ENCODE assay signal across 24 cellular contexts in genomic region chr2:197931661-197932312, GRCh38.
DNase-seq lines count a peak whose midpoint lies in the region; ATAC-seq and TF ChIP-seq lines count a peak whose summit lies in the region.
"Had no signal": no experiment of that assay in that cellular context is flagged by ENCODE, and none has a peak within 500 bp of the region (broad histone marks: within the 10 kb centered on the region; RNA-seq: fewer than 3 reads in every experiment).

No MANE protein-coding gene starts in this region.

- ATAC-seq in HG03432 (IDR thresholded peaks at IDR 0.05; ENCODE audit: unreplicated experiment) (peak; percentile 52), GM19452 (IDR thresholded peaks at IDR 0.05; ENCODE audit: unreplicated experiment) (no peak)
- ATAC-seq: Right ventricle myocardium inferior had no signal

- TF ChIP-seq EP300 in sigmoid colon (IDR thresholded peaks at IDR 0.05) = no peak

- H3K27me3 ChIP-seq in sigmoid colon = no peaks in the 10 kb centered on the region
- H3K27me3 ChIP-seq: brain microvascular endothelial cell, colonic mucosa, neutrophil, testis had no signal

- 80 to 82% methylated on average over 1 of the region's 1 CpG for WGBS in sigmoid colon, 2 donors

- no peaks in the 10 kb centered on the region for H3K9me3 ChIP-seq in sigmoid colon
- H3K9me3 ChIP-seq: colonic mucosa, neutrophil, testis had no signal

- H3K36me3 ChIP-seq in sigmoid colon = no peaks in the 10 kb centered on the region
- H3K36me3 ChIP-seq: brain microvascular endothelial cell, colonic mucosa, neutrophil, WERI-Rb-1 had no signal

- TF ChIP-seq CTCF in sigmoid colon (IDR thresholded peaks at IDR 0.05) = no peak

- no peak overlapping the region for H3K4me3 ChIP-seq in sigmoid colon
- H3K4me3 ChIP-seq: colonic mucosa, lung, testis had no signal

- no peak for TF ChIP-seq POLR2A in sigmoid colon (IDR thresholded peaks at IDR 0.05)

- intact Hi-C loops in sigmoid colon (cut with DNase I) = no loop called here

- DNase-seq in AG08396 (ENCODE audit: low spot score) (peak; percentile 33), GM04503 (ENCODE audit: low read depth) (peak; percentile 78), fibroblast of gingiva (ENCODE audit: low read depth) (peak; percentile 9), NCI-H69 (lab: John Stamatoyannopoulos, UW) (no peak), sigmoid colon (no peak)
- DNase-seq: activated CD4-positive, alpha-beta memory T cell treated with anti-CD3 and anti-CD28 coated beads, Interleukin-2, amount 10 ng/mL, durations not matched to agents 7 days and 5 days; activated T-cell treated with anti-CD3 and anti-CD28 coated beads, Interleukin-2, amount 50 U/mL, for 48 hours; brain microvascular endothelial cell; colonic mucosa; H9; hypothalamus; islet precursor cell; NCI-H2029 treated with DMSO at 0.1 percent for 48 hours; NCI-H510A; stimulated activated CD8-positive, alpha-beta memory T cell treated with anti-CD3 and anti-CD28 coated beads, Interleukin-4, amount 100 ng/mL, for 48 hours; T-helper 1 cell; testis; WERI-Rb-1 had no signal

- H3K27ac ChIP-seq in sigmoid colon = no peak overlapping the region
- H3K27ac ChIP-seq: brain microvascular endothelial cell, colonic mucosa, HL-60, neutrophil, testis, WERI-Rb-1 had no signal

- peaks cover 0 to 20% (median 0%) of the 10 kb centered on the region in 4 donors for H3K4me1 ChIP-seq in sigmoid colon
- H3K4me1 ChIP-seq: colonic mucosa, testis had no signal

Comparison
In these comparisons a context has a peak if more than half of its experiments do, and no peak if none do; other contexts are left out.
1. DNase-seq: peak in AG08396 (single experiment), GM04503 (single experiment) and fibroblast of gingiva (single experiment); none in NCI-H69 (single experiment) and sigmoid colon (single experiment).